ENCODE assay signal across 8 cellular contexts in the genomic region with DNA sequence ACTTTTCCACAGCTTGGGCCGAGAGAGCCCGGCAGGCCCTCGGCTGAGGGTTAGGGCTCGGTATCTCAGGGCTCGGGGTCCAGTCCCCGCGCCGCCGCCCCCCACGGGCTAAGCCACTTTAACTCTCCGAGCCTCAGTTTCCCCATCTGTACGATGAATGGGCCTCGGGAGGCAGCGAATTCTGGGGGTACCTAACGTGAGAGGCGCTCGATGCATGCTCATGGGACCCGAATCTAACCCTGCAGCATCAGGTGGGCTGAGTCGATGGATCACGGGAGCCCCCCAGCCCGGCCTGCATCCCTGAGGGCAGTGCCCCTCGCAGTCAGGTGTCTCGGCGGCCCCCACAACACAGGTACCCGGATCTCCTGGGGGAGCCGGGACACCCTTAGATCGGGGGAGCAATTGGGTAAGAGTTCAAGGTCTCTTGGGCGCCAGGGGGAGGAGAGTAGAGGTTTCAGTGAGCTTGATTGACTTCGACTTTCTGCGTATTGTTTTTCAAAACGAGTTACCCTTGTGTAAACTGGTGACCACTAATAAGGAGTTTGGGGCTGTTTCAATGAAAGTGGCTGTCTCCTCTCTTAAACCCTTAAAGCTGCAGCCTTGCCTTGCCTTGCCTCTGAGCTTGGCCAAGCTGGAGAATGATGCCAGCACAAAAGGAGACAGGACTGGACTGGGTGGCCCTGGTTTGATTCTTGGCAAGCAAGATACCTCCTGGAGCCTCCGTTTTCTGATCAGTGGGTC. TPM values are rescaled to one million over a fixed set of nuclear protein-coding genes. Genes with fewer than 3 reads are reported as not detected.
DNase-seq lines count a peak whose midpoint lies in the region; FAIRE-seq and TF ChIP-seq lines count a peak whose summit lies in the region.

No MANE protein-coding gene starts in this region.

- H3K4me1 ChIP-seq in CD8-positive, alpha-beta memory T cell (ENCODE audit: insufficient read depth, low read length) = peaks cover 22% of the 10 kb centered on the region

- POLR2A ChIA-PET in CD8-positive, alpha-beta memory T cell (lab: Charles Lee) = interaction anchor here (0.6 to 1.5 kb wide), 7 partner anchors 10 to 132 kb away, joined by 3 to 9 read pairs (median 4); partner anchors contain the start of genes MDH2, RHBDD2, STYXL1 and TMEM120A

- CTCF ChIA-PET in CD8-positive, alpha-beta memory T cell (lab: Charles Lee) = interaction anchor here (1.1 to 2.8 kb wide), 2 partner anchors 97 to 105 kb away, joined by 3 to 9 read pairs; no protein-coding TSS in a partner anchor

- peak in 4 of 5 donors; percentile 4 to 48 (median 25) for DNase-seq in CD8-positive, alpha-beta memory T cell
- peak; percentile 69 for DNase-seq in H7
- DNase-seq in brain microvascular endothelial cell = no peak
- DNase-seq in kidney epithelial cell (ENCODE audit: low read depth) = no peak
- DNase-seq in stimulated activated CD4-positive, alpha-beta T cell treated with anti-CD3 and anti-CD28 coated beads, Interleukin-4, amount 100 ng/mL, for 1 hour = peak; percentile 10
- DNase-seq in urothelium cell line (ENCODE audit: low spot score) = no peak
- DNase-seq in NCI-H2196 treated with DMSO at 0.1 percent for 48 hours (lab: John Stamatoyannopoulos, UW; ENCODE audit: unreplicated experiment) = no peak

- H3K9me3 Mint-ChIP-seq in CD8-positive, alpha-beta memory T cell = no peaks in the 10 kb centered on the region

- peaks cover 2% of the 10 kb centered on the region for H3K36me3 ChIP-seq in CD8-positive, alpha-beta memory T cell (ENCODE audit: insufficient read depth, low read length)
- no peaks in the 10 kb centered on the region for H3K36me3 ChIP-seq in H7 (replicated peaks; ENCODE audit: control insufficient read depth, insufficient read depth, low read length)
- H3K36me3 ChIP-seq in brain microvascular endothelial cell (replicated peaks) = no peaks in the 10 kb centered on the region
- H3K36me3 ChIP-seq in kidney epithelial cell (ENCODE audit: control insufficient read depth, insufficient read depth, low read length) = no peaks in the 10 kb centered on the region

- no peaks in the 10 kb centered on the region for H3K27me3 ChIP-seq in CD8-positive, alpha-beta memory T cell (ENCODE audit: insufficient read depth, low read length, poor library complexity, severe bottlenecking)
- H3K27me3 ChIP-seq in H7 (ENCODE audit: control insufficient read depth, insufficient read depth, low read length) = no peaks in the 10 kb centered on the region
- no peaks in the 10 kb centered on the region for H3K27me3 ChIP-seq in brain microvascular endothelial cell (replicated peaks)
- H3K27me3 ChIP-seq in kidney epithelial cell (ENCODE audit: control insufficient read depth, insufficient read depth, low read length) = no peaks in the 10 kb centered on the region

- peak overlapping the region; percentile 88 to 95 (median 92) for H3K4me3 Mint-ChIP-seq in CD8-positive, alpha-beta memory T cell

- peak overlapping the region; percentile 96 for H3K27ac ChIP-seq in CD8-positive, alpha-beta memory T cell (ENCODE audit: low read depth, low read length)
- H3K27ac ChIP-seq in brain microvascular endothelial cell = peak overlapping the region; percentile 37

- peaks cover 35 to 50% (median 39%) of the 10 kb centered on the region in 3 donors for H3K4me1 Mint-ChIP-seq in CD8-positive, alpha-beta memory T cell

- H3K4me3 ChIP-seq in CD8-positive, alpha-beta memory T cell (ENCODE audit: low read length) = peak overlapping the region; percentile 85
- H3K4me3 ChIP-seq in H7 (ENCODE audit: insufficient read depth, low read depth, low read length) = peak overlapping the region; percentile 95
- peak overlapping the region; percentile 87 for H3K4me3 ChIP-seq in brain microvascular endothelial cell (ENCODE audit: low read depth, low read length)
- peak overlapping the region; percentile 77 for H3K4me3 ChIP-seq in kidney epithelial cell (ENCODE audit: low read depth, low read length)

- no peaks in the 10 kb centered on the region for H3K27me3 Mint-ChIP-seq in CD8-positive, alpha-beta memory T cell

- in situ Hi-C loops in brain microvascular endothelial cell (cut with HindIII; ENCODE audit: low pct_ligation_motif_present, low sequenced_read_pairs) = no loop called here

- H3K27ac Mint-ChIP-seq in CD8-positive, alpha-beta memory T cell = peak overlapping the region; percentile 78 to 95 (median 89)

- peak; percentile 5 for TF ChIP-seq CTCF in brain microvascular endothelial cell (IDR thresholded peaks at IDR 0.05; ENCODE audit: low read depth, low read length, missing control alignments)
- TF ChIP-seq CTCF in kidney epithelial cell (IDR thresholded peaks at IDR 0.05; ENCODE audit: insufficient read depth, low read length, poor library complexity, severe bottlenecking) = no peak

- no peaks in the 10 kb centered on the region for H3K9me3 ChIP-seq in CD8-positive, alpha-beta memory T cell (ENCODE audit: low read length)

- H3K36me3 Mint-ChIP-seq in CD8-positive, alpha-beta memory T cell = peaks cover 0 to 10% (median 3%) of the 10 kb centered on the region in 3 donors

- FAIRE-seq in urothelium cell line (lab: Jason Lieb, UNC) = no peak

TF ChIP-seq in PFSK-1, 5 proteins besides CTCF, POLR2A, EP300 and RAD21:
- TF ChIP-seq SIN3A (IDR thresholded peaks at IDR 0.05; ENCODE audit: borderline replicate concordance, insufficient read depth, low read length) (no peak), POLR2AphosphoS5 (IDR thresholded peaks at IDR 0.05; ENCODE audit: low read depth, low read length) (no peak; the same call in 1 of the 2 replicates), FOXP2 (optimal IDR thresholded peaks at IDR 0.05; ENCODE audit: borderline replicate concordance, extremely low read depth, extremely low read length, insufficient read depth) (no peak), TAF1 (IDR thresholded peaks at IDR 0.05; ENCODE audit: borderline replicate concordance, insufficient read depth, low read length) (0 out of 2 replicates have a peak, but pooled peaks have one; percentile 31)
- TF ChIP-seq, protein P1, sequence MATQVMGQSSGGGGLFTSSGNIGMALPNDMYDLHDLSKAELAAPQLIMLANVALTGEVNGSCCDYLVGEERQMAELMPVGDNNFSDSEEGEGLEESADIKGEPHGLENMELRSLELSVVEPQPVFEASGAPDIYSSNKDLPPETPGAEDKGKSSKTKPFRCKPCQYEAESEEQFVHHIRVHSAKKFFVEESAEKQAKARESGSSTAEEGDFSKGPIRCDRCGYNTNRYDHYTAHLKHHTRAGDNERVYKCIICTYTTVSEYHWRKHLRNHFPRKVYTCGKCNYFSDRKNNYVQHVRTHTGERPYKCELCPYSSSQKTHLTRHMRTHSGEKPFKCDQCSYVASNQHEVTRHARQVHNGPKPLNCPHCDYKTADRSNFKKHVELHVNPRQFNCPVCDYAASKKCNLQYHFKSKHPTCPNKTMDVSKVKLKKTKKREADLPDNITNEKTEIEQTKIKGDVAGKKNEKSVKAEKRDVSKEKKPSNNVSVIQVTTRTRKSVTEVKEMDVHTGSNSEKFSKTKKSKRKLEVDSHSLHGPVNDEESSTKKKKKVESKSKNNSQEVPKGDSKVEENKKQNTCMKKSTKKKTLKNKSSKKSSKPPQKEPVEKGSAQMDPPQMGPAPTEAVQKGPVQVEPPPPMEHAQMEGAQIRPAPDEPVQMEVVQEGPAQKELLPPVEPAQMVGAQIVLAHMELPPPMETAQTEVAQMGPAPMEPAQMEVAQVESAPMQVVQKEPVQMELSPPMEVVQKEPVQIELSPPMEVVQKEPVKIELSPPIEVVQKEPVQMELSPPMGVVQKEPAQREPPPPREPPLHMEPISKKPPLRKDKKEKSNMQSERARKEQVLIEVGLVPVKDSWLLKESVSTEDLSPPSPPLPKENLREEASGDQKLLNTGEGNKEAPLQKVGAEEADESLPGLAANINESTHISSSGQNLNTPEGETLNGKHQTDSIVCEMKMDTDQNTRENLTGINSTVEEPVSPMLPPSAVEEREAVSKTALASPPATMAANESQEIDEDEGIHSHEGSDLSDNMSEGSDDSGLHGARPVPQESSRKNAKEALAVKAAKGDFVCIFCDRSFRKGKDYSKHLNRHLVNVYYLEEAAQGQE (IDR thresholded peaks at IDR 0.05; ENCODE audit: insufficient read depth in 1 of 2, low read depth in 2 of 2, low read length in 2 of 2) = no peak
TF ChIP-seq in PFSK-1: peak in this region for 1.

RNA-seq across cellular contexts. Expression of gene POR, which starts 0.6 kb away (rescaled TPM):
- 10 to 100 TPM; 40.7 to 41.6 TPM for total RNA-seq in CD8-positive, alpha-beta memory T cell
- 61.4 TPM for polyA plus RNA-seq in CD8-positive, alpha-beta memory T cell
- 120 and 142 TPM in 2 replicates for total RNA-seq in H7 (2014; rRNA removed; shearing (Covaris generic))
- 356 TPM for polyA plus RNA-seq in PFSK-1 (2012; ENCODE audit: insufficient read length, low read depth)
- total RNA-seq in kidney epithelial cell = 74.0 and 88.0 TPM in 2 replicates

RNA-seq across cellular contexts. Expression of gene RHBDD2, which starts 36.8 kb away (rescaled TPM):
- total RNA-seq in CD8-positive, alpha-beta memory T cell = 10 to 100 TPM; 39.8 to 44.6 TPM
- 108 TPM for polyA plus RNA-seq in CD8-positive, alpha-beta memory T cell
- total RNA-seq in H7 (2014; rRNA removed; shearing (Covaris generic)) = 23.7 and 28.1 TPM in 2 replicates
- 90.4 TPM for polyA plus RNA-seq in PFSK-1 (2012; ENCODE audit: insufficient read length, low read depth)
- total RNA-seq in kidney epithelial cell = 60.0 and 71.7 TPM in 2 replicates

Comparison
In these comparisons a context has a peak if more than half of its experiments do, and no peak if none do; other contexts are left out.
1. DNase-seq: peak in CD8-positive, alpha-beta memory T cell (4 of 5), H7 (single experiment) and stimulated activated CD4-positive, alpha-beta T cell treated with anti-CD3 and anti-CD28 coated beads, Interleukin-4, amount 100 ng/mL, for 1 hour (single experiment); none in brain microvascular endothelial cell (single experiment), kidney epithelial cell (single experiment), urothelium cell line (single experiment) and NCI-H2196 treated with DMSO at 0.1 percent for 48 hours (single experiment).
2. Peak in every context shown above with its lines, with median percentiles within 50 percentile points of each other: H3K4me3 ChIP-seq.